ENCODE assay signal across 8 cellular contexts in the genomic region with DNA sequence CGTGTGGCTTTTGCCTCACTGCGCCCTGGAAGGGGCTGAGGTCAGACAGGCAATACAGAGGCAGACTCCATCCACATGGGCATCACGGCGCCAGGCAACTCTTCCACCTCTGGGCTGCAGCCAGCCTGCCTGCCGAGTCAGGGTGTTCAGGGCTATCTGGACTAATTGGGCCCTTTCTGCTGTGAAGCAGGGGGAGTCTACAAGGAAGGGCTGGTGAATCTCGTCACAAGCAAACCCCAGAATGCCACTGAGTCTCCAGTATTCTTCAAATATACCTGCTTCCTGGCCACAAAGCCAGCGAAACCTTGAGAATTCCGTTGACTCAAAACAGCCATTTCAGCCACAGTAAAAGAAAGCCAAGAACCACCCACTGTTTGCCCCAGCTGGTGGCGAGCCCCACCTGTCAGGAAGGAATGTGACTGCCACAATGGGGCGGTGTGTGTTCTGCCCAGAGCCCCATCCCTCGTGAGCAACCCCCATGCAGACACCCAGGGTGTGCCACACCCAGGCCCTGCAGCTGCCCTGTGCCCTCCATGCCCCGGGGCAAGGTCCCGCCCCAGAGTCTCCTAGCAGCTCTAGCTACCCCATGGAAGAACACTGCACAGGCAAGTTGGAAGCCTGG.
A peak's percentile ranks its signal among the peaks of the same experiment; 100 is the strongest.
DNase-seq lines count a peak whose midpoint lies in the region; ATAC-seq and TF ChIP-seq lines count a peak whose summit lies in the region.

No MANE protein-coding gene starts in this region.

- TF ChIP-seq CTCF in GM10248 (IDR thresholded peaks at IDR 0.05; ENCODE audit: control extremely low read depth, extremely low read depth, low read depth, missing control alignments) (no peak), GM13976 (IDR thresholded peaks at IDR 0.05; ENCODE audit: borderline replicate concordance, control extremely low read depth, extremely low read depth, insufficient read depth, missing control alignments) (no peak)

- H3K4me1 Mint-ChIP-seq in CD4-positive, CD25-positive, alpha-beta regulatory T cell: peaks cover 7 to 60% (median 34%) of the 10 kb centered on the region in 4 donors
- peaks cover 48% of the 10 kb centered on the region for H3K4me1 Mint-ChIP-seq in activated naive CD4-positive, alpha-beta T cell treated with anti-CD3 and anti-CD28 coated beads, Interleukin-2, amount 50 U/mL, for 24 hours

- in situ Hi-C loops in GM13976 (cut with MboI; ENCODE audit: low sequenced_read_pairs, unreplicated experiment): no loop called here

- TF ChIP-seq RAD21 in Ishikawa (IDR thresholded peaks at IDR 0.05; ENCODE audit: low read depth): peak; percentile 36; the same call in 1 of the 2 replicates

- H3K27me3 Mint-ChIP-seq in CD4-positive, CD25-positive, alpha-beta regulatory T cell: no peaks in the 10 kb centered on the region
- H3K27me3 Mint-ChIP-seq in activated naive CD4-positive, alpha-beta T cell treated with anti-CD3 and anti-CD28 coated beads, Interleukin-2, amount 50 U/mL, for 24 hours: no peaks in the 10 kb centered on the region

- CTCF ChIA-PET in GM10248 (lab: Yijun Ruan, JAX): interaction anchor here (0.6 to 3.5 kb wide), 4 partner anchors 10 to 118 kb away, joined by 3 to 16 read pairs (median 4); no protein-coding TSS in a partner anchor

- H3K27me3 ChIP-seq in CD4-positive, CD25-positive, alpha-beta regulatory T cell (ENCODE audit: control insufficient read depth, insufficient read depth, low read length): no peaks in the 10 kb centered on the region

- DNase-seq in CD4-positive, CD25-positive, alpha-beta regulatory T cell: peak in 2 of 3 donors; percentile 47 to 83
- DNase-seq in GM10248 (ENCODE audit: extremely low spot score) (no peak), GM13976 (ENCODE audit: low spot score) (no peak), amniotic stem cell (lab: John Stamatoyannopoulos, UW) (no peak)

- peak overlapping the region; percentile 67 for H3K27ac ChIP-seq in CD4-positive, CD25-positive, alpha-beta regulatory T cell (ENCODE audit: insufficient read depth, low read length, poor library complexity, severe bottlenecking)
- H3K27ac ChIP-seq in skin epidermis: peak overlapping the region in 16 of 21 experiments; percentile 1 to 84 (median 46)

- no peaks in the 10 kb centered on the region for H3K9me3 Mint-ChIP-seq in CD4-positive, CD25-positive, alpha-beta regulatory T cell
- no peaks in the 10 kb centered on the region for H3K9me3 Mint-ChIP-seq in activated naive CD4-positive, alpha-beta T cell treated with anti-CD3 and anti-CD28 coated beads, Interleukin-2, amount 50 U/mL, for 24 hours

- H3K27ac Mint-ChIP-seq in CD4-positive, CD25-positive, alpha-beta regulatory T cell: peak overlapping the region; percentile 92 to 94 (median 92)
- H3K27ac Mint-ChIP-seq in activated naive CD4-positive, alpha-beta T cell treated with anti-CD3 and anti-CD28 coated beads, Interleukin-2, amount 50 U/mL, for 24 hours: peak overlapping the region; percentile 70

- H3K9me3 ChIP-seq in CD4-positive, CD25-positive, alpha-beta regulatory T cell (ENCODE audit: control insufficient read depth in 2 of 2, low read length in 2 of 2): no peaks in the 10 kb centered on the region

- H3K4me1 ChIP-seq in CD4-positive, CD25-positive, alpha-beta regulatory T cell (ENCODE audit: control insufficient read depth, insufficient read depth, low read length, poor library complexity, severe bottlenecking): peaks cover 29% of the 10 kb centered on the region

- H3K36me3 ChIP-seq in CD4-positive, CD25-positive, alpha-beta regulatory T cell (ENCODE audit: control insufficient read depth, insufficient read depth, low read length): peaks cover 15% of the 10 kb centered on the region

- H3K36me3 Mint-ChIP-seq in CD4-positive, CD25-positive, alpha-beta regulatory T cell: peaks cover 3% of the 10 kb centered on the region
- no peaks in the 10 kb centered on the region for H3K36me3 Mint-ChIP-seq in activated naive CD4-positive, alpha-beta T cell treated with anti-CD3 and anti-CD28 coated beads, Interleukin-2, amount 50 U/mL, for 24 hours

- H3K4me3 Mint-ChIP-seq in CD4-positive, CD25-positive, alpha-beta regulatory T cell: peak overlapping the region; percentile 69 to 82 (median 78)
- peak overlapping the region; percentile 52 for H3K4me3 Mint-ChIP-seq in activated naive CD4-positive, alpha-beta T cell treated with anti-CD3 and anti-CD28 coated beads, Interleukin-2, amount 50 U/mL, for 24 hours

- POLR2A ChIA-PET in GM10248 (lab: Yijun Ruan, JAX): interaction anchor here (0.5 kb wide), 1 partner anchor 156 kb away, joined by 5 read pairs; no protein-coding TSS in a partner anchor

- ATAC-seq in CD4-positive, CD25-positive, alpha-beta regulatory T cell (ENCODE audit: low read depth in 2 of 2): peak; percentile 77 to 78
- peak; percentile 12 for ATAC-seq in GM19468 (IDR thresholded peaks at IDR 0.05; ENCODE audit: extremely low read depth, unreplicated experiment)

- peak overlapping the region; percentile 19 for H3K4me3 ChIP-seq in CD4-positive, CD25-positive, alpha-beta regulatory T cell (ENCODE audit: low read depth, low read length)
- H3K4me3 ChIP-seq in skin epidermis: no peak overlapping the region

- TF ChIP-seq EP300 in Ishikawa (IDR thresholded peaks at IDR 0.05; ENCODE audit: borderline replicate concordance): peak; percentile 93

TF ChIP-seq in Ishikawa, 13 proteins besides CTCF, POLR2A, EP300 and RAD21:
- TF ChIP-seq EGR1 (IDR thresholded peaks at IDR 0.05) (peak; percentile 59; the same call in 1 of the 2 replicates), YY1 (IDR thresholded peaks at IDR 0.05; ENCODE audit: low read depth) (peak; percentile 78), NFIC (IDR thresholded peaks at IDR 0.05) (peak; percentile 77), TCF12 (IDR thresholded peaks at IDR 0.05; ENCODE audit: low read depth) (peak; percentile 98), FOXM1 (IDR thresholded peaks at IDR 0.05; ENCODE audit: borderline replicate concordance, low read depth) (peak; percentile 54; the same call in 1 of the 2 replicates), TEAD4 (IDR thresholded peaks at IDR 0.05) (peak; percentile 96), TAF1 (IDR thresholded peaks at IDR 0.05; ENCODE audit: low read depth) (no peak)
- TF ChIP-seq, protein P1, sequence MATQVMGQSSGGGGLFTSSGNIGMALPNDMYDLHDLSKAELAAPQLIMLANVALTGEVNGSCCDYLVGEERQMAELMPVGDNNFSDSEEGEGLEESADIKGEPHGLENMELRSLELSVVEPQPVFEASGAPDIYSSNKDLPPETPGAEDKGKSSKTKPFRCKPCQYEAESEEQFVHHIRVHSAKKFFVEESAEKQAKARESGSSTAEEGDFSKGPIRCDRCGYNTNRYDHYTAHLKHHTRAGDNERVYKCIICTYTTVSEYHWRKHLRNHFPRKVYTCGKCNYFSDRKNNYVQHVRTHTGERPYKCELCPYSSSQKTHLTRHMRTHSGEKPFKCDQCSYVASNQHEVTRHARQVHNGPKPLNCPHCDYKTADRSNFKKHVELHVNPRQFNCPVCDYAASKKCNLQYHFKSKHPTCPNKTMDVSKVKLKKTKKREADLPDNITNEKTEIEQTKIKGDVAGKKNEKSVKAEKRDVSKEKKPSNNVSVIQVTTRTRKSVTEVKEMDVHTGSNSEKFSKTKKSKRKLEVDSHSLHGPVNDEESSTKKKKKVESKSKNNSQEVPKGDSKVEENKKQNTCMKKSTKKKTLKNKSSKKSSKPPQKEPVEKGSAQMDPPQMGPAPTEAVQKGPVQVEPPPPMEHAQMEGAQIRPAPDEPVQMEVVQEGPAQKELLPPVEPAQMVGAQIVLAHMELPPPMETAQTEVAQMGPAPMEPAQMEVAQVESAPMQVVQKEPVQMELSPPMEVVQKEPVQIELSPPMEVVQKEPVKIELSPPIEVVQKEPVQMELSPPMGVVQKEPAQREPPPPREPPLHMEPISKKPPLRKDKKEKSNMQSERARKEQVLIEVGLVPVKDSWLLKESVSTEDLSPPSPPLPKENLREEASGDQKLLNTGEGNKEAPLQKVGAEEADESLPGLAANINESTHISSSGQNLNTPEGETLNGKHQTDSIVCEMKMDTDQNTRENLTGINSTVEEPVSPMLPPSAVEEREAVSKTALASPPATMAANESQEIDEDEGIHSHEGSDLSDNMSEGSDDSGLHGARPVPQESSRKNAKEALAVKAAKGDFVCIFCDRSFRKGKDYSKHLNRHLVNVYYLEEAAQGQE (IDR thresholded peaks at IDR 0.05; ENCODE audit: low read depth): no peak
- TF ChIP-seq, protein P2, sequence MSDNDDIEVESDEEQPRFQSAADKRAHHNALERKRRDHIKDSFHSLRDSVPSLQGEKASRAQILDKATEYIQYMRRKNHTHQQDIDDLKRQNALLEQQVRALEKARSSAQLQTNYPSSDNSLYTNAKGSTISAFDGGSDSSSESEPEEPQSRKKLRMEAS (IDR thresholded peaks at IDR 0.05): peak; percentile 81
- TF ChIP-seq, protein P3, sequence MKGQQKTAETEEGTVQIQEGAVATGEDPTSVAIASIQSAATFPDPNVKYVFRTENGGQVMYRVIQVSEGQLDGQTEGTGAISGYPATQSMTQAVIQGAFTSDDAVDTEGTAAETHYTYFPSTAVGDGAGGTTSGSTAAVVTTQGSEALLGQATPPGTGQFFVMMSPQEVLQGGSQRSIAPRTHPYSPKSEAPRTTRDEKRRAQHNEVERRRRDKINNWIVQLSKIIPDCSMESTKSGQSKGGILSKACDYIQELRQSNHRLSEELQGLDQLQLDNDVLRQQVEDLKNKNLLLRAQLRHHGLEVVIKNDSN (IDR thresholded peaks at IDR 0.05): peak; percentile 58
TF ChIP-seq in Ishikawa: peak in this region for 8.

Comparison
In these comparisons a context has a peak if more than half of its experiments do, and no peak if none do; other contexts are left out.
1. DNase-seq: peak in CD4-positive, CD25-positive, alpha-beta regulatory T cell (2 of 3); none in GM10248 (single experiment), GM13976 (single experiment) and amniotic stem cell (single experiment).